20 cellular contexts compared by ENCODE assay signal in the genomic region with DNA sequence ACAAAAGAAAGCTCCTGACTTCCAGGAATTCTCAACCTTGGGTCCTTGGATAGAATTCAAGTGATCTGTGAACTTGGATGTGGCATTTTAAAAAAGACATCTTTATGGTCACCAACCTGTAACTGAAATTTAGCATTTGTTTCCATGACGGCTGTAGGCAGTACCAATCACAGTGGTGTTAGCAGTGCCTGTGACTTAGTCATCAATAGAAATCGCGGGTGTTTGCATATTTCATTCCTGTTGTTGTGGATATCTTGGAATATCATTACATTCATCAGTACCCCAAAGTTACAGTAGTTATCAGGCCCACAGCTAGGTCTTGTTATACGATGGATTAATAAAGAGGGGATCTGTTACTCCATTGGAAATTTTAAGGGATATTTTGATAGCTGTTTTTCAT.
DNase-seq lines count a peak whose midpoint lies in the region; ATAC-seq, FAIRE-seq and TF ChIP-seq lines count a peak whose summit lies in the region.
"Had no signal": no experiment of that assay in that cellular context is flagged by ENCODE, and none has a peak within 500 bp of the region (broad histone marks: within the 10 kb centered on the region; RNA-seq: fewer than 3 reads in every experiment).

No MANE protein-coding gene starts in this region.

- H3K27ac ChIP-seq in GM23338 (ENCODE audit: low read depth) (peak overlapping the region; percentile 45), K562 (ENCODE audit: extremely low read depth, low read depth, low read length) (peak overlapping the region; percentile 54; the same call in 1 of the 3 replicates), hepatocyte (peak overlapping the region; percentile 77), stomach (peak overlapping the region in 4 of 5 donors; percentile 38 to 64 (median 60))
- H3K27ac ChIP-seq: BLaER1, right lobe of liver had no signal

- no peak for FAIRE-seq in K562 (lab: Jason Lieb, UNC)
- FAIRE-seq: urothelium cell line had no signal

- DNase-seq in GM23338 (ENCODE audit: low spot score) (no peak), K562 (ENCODE audit: extremely low read depth in 1 of 4, low spot score in 3 of 4) (no peak), hepatocyte (ENCODE audit: low spot score) (no peak), stomach (no peak), NCI-H187 treated with DMSO at 0.1 percent for 48 hours (lab: John Stamatoyannopoulos, UW) (no peak), NCI-H1417 treated with DMSO at 0.1 percent for 48 hours (lab: John Stamatoyannopoulos, UW) (no peak)
- DNase-seq: anterior cingulate cortex; DND-41; KG1; NCI-H1105; stimulated activated CD4-positive, alpha-beta T cell treated with anti-CD3 and anti-CD28 coated beads, Interleukin-4, amount 100 ng/mL, for 24 hours had no signal

- CTCF ChIA-PET in K562 (lab: Yijun Ruan, JAX; ENCODE audit: low intra/inter-chr PET ratio): no interaction called here

- no peak for TF ChIP-seq RAD21 in K562 (CRISPR knock-in tag; conservative IDR thresholded peaks at IDR 0.05 in 1 of 2, IDR thresholded peaks at IDR 0.05 in 1 of 2)

- H3K27me3 ChIP-seq in GM23338 (ENCODE audit: insufficient read depth): no peaks in the 10 kb centered on the region
- H3K27me3 ChIP-seq in K562 (ENCODE audit: control insufficient read depth in 2 of 2, insufficient read depth in 2 of 2, low read length in 2 of 2): no peaks in the 10 kb centered on the region
- no peaks in the 10 kb centered on the region for H3K27me3 ChIP-seq in hepatocyte
- H3K27me3 ChIP-seq in stomach: no peaks in the 10 kb centered on the region
- H3K27me3 ChIP-seq: BLaER1, right lobe of liver had no signal

- H3K36me3 Mint-ChIP-seq in GM23338 (ENCODE audit: low read depth): peaks cover 20% of the 10 kb centered on the region; the same call in 2 of the 3 replicates

- H3K27me3 Mint-ChIP-seq in GM23338 (ENCODE audit: insufficient read depth, low read depth, poor library complexity): peaks cover 5% of the 10 kb centered on the region

- WGBS in K562 (ENCODE audit: insufficient coverage, low coverage, missing lambda C conversion rate): 42% methylated on average over 4 of the region's 4 CpGs
- 76% methylated on average over 4 of the region's 4 CpGs for WGBS in hepatocyte (ENCODE audit: low lambda C conversion rate, missing lambda C conversion rate)
- 58 to 75% (median 63%) methylated on average over 4 of the region's 4 CpGs for WGBS in stomach, 5 donors

- in situ Hi-C loops in K562 (cut with MboI): no loop called here

- no peaks in the 10 kb centered on the region for H3F3A ChIP-seq in GM23338 (replicated peaks; ENCODE audit: low read depth)

- ATAC-seq in GM23338: no peak
- ATAC-seq in K562: no peak
- ATAC-seq in GM19452 (IDR thresholded peaks at IDR 0.05; ENCODE audit: unreplicated experiment): no peak
- no peak for ATAC-seq in GM21360 (IDR thresholded peaks at IDR 0.05; ENCODE audit: unreplicated experiment)
- ATAC-seq: SK-N-SH treated with all-trans-retinoic acid at 6 μM for 48 hours had no signal

- H3K27ac Mint-ChIP-seq in GM23338: no peak overlapping the region
- H3K27ac Mint-ChIP-seq: activated T-helper 2 cell treated with anti-CD3 and anti-CD28 coated beads, Interferon-gamma antibody, Interleukin-2, Interleukin-4, amounts not matched to agents 10 μg/mL and 5 μg/mL and 100 μg/mL, durations not matched to agents 14 hours and 24 hours and 36 hours had no signal

- H3K4me1 ChIP-seq in GM23338 (ENCODE audit: insufficient read depth) (peaks cover 17% of the 10 kb centered on the region; the same call in 1 of the 2 replicates), K562 (replicated peaks in 1 of 2; ENCODE audit: control insufficient read depth in 2 of 2, insufficient read depth in 2 of 2, low read length in 2 of 2) (peaks cover 35 to 46% of the 10 kb centered on the region in 2 experiments), hepatocyte (ENCODE audit: insufficient read depth) (no peaks in the 10 kb centered on the region), stomach (peaks cover 20 to 58% (median 26%) of the 10 kb centered on the region in 4 donors)

- H3K4me2 ChIP-seq in GM23338: no peak overlapping the region
- H3K4me2 ChIP-seq in K562 (ENCODE audit: insufficient read depth, low read length): no peak overlapping the region
- no peak overlapping the region for H3K4me2 ChIP-seq in hepatocyte
- H3K4me2 ChIP-seq: BLaER1 had no signal

- intact Hi-C loops in K562 (cut with micrococcal nuclease): no loop called here
- intact Hi-C loops in stomach (cut with DNase I; ENCODE audit: low total_unique reads): no loop called here

- peaks cover 14% of the 10 kb centered on the region for H3K9me1 ChIP-seq in K562 (ENCODE audit: control insufficient read depth, insufficient read depth, low read length)

- peaks cover 18% of the 10 kb centered on the region for H3K4me1 Mint-ChIP-seq in GM23338

- H3K9ac ChIP-seq in K562 (ENCODE audit: insufficient read depth in 1 of 2, low read depth in 2 of 2, low read length in 2 of 2): no peak overlapping the region
- H3K9ac ChIP-seq: BLaER1 had no signal

- H3K9me3 Mint-ChIP-seq in GM23338: no peaks in the 10 kb centered on the region; the same call in 2 of the 3 replicates
- H3K9me3 Mint-ChIP-seq: activated T-helper 2 cell treated with anti-CD3 and anti-CD28 coated beads, Interferon-gamma antibody, Interleukin-2, Interleukin-4, amounts not matched to agents 10 μg/mL and 5 μg/mL and 100 μg/mL, durations not matched to agents 14 hours and 24 hours and 36 hours had no signal

- TF ChIP-seq EP300 in K562 (IDR thresholded peaks at IDR 0.05; ENCODE audit: low read length) (no peak), stomach (IDR thresholded peaks at IDR 0.05) (no peak)

- no peak overlapping the region for H3K4me3 Mint-ChIP-seq in GM23338
- H3K4me3 Mint-ChIP-seq: neural crest cell had no signal

- H4K20me1 ChIP-seq in GM23338 (replicated peaks; ENCODE audit: insufficient read depth): peaks cover 40% of the 10 kb centered on the region
- H4K20me1 ChIP-seq in K562 (replicated peaks; ENCODE audit: control insufficient read depth, insufficient read depth, low read length): peaks cover 14% of the 10 kb centered on the region; the same call in 1 of the 2 replicates
- peaks cover 8% of the 10 kb centered on the region for H4K20me1 ChIP-seq in hepatocyte (ENCODE audit: insufficient read depth, poor library complexity, severe bottlenecking)

- H3K79me2 ChIP-seq in GM23338 (replicated peaks; ENCODE audit: insufficient read depth): peaks cover 99% of the 10 kb centered on the region
- H3K79me2 ChIP-seq in K562 (ENCODE audit: control insufficient read depth, insufficient read depth, low read length): peaks cover 88% of the 10 kb centered on the region
- peaks cover 93% of the 10 kb centered on the region for H3K79me2 ChIP-seq in hepatocyte

- POLR2A ChIA-PET in K562 (lab: Yijun Ruan, JAX): interaction anchor here (0.6 to 3.1 kb wide), 5 partner anchors 10 to 1012 kb away, joined by 3 to 16 read pairs (median 5); no protein-coding TSS in a partner anchor

- no peak for TF ChIP-seq CTCF in GM23338 (conservative IDR thresholded peaks at IDR 0.05; ENCODE audit: low read depth in 2 of 2)
- TF ChIP-seq CTCF in K562 (IDR thresholded peaks at IDR 0.05 in 2 of 3, conservative IDR thresholded peaks at IDR 0.05 in 1 of 3; ENCODE audit: insufficient read depth in 2 of 3, low read depth in 1 of 3, low read length in 3 of 3): no peak
- TF ChIP-seq CTCF in hepatocyte (IDR thresholded peaks at IDR 0.05; ENCODE audit: poor library complexity): no peak
- TF ChIP-seq CTCF in stomach (IDR thresholded peaks at IDR 0.05): no peak

- no peak for TF ChIP-seq POLR2A in K562 (conservative IDR thresholded peaks at IDR 0.05)
- TF ChIP-seq POLR2A in stomach (IDR thresholded peaks at IDR 0.05): no peak

- H2AFZ ChIP-seq in GM23338 (no peak overlapping the region), K562 (ENCODE audit: low read depth, low read length) (no peak overlapping the region), hepatocyte (no peak overlapping the region)

- H3K9me3 ChIP-seq in K562 (replicated peaks; ENCODE audit: control insufficient read depth, insufficient read depth, low read depth, low read length): no peaks in the 10 kb centered on the region
- H3K9me3 ChIP-seq in hepatocyte (ENCODE audit: low read depth): no peaks in the 10 kb centered on the region
- no peaks in the 10 kb centered on the region for H3K9me3 ChIP-seq in stomach
- H3K9me3 ChIP-seq: right lobe of liver had no signal

- H3K4me3 ChIP-seq in GM23338: no peak overlapping the region
- no peak overlapping the region for H3K4me3 ChIP-seq in K562
- no peak overlapping the region for H3K4me3 ChIP-seq in hepatocyte
- H3K4me3 ChIP-seq in stomach: no peak overlapping the region
- H3K4me3 ChIP-seq: BLaER1, coronary artery, right lobe of liver had no signal

- H3K36me3 ChIP-seq in GM23338 (ENCODE audit: insufficient read depth): no peaks in the 10 kb centered on the region
- H3K36me3 ChIP-seq in K562 (ENCODE audit: control insufficient read depth, insufficient read depth, low read length): peaks cover 9% of the 10 kb centered on the region; the same call in 1 of the 3 replicates
- H3K36me3 ChIP-seq in hepatocyte (replicated peaks; ENCODE audit: insufficient read depth, low read depth): no peaks in the 10 kb centered on the region
- H3K36me3 ChIP-seq in stomach: no peaks in the 10 kb centered on the region
- H3K36me3 ChIP-seq: right lobe of liver had no signal

- H3K9me2 ChIP-seq in GM23338 (ENCODE audit: insufficient read depth) (no peaks in the 10 kb centered on the region), hepatocyte (replicated peaks; ENCODE audit: insufficient read depth) (no peaks in the 10 kb centered on the region)

- no TSS peak for BruUV-seq in K562 (replicated peaks; lab: Mats Ljungman, UMichigan)

TF ChIP-seq in GM23338, 12 proteins besides CTCF, POLR2A, EP300 and RAD21 (continues in another document):
- TF ChIP-seq NANOG (IDR thresholded peaks at IDR 0.05; ENCODE audit: borderline replicate concordance): no peak

TF ChIP-seq in K562, 482 proteins besides CTCF, POLR2A, EP300 and RAD21:
- TF ChIP-seq E2F3 (CRISPR knock-in tag; IDR thresholded peaks at IDR 0.05) (no peak), JUN (IDR thresholded peaks at IDR 0.05; ENCODE audit: borderline replicate concordance, low read depth, low read length) (no peak), JUN (CRISPR knock-in tag; IDR thresholded peaks at IDR 0.05; ENCODE audit: borderline replicate concordance) (no peak)
